ENCODE assay signal across 1 cellular context in genomic region chr12:12550277-12550676, GRCh38.
TF ChIP-seq lines count a peak whose summit lies in the region.

No MANE protein-coding gene starts in this region.

TF ChIP-seq in GM12878, 131 proteins besides CTCF, POLR2A, EP300 and RAD21 (continued from another document):
- TF ChIP-seq, protein P1, sequence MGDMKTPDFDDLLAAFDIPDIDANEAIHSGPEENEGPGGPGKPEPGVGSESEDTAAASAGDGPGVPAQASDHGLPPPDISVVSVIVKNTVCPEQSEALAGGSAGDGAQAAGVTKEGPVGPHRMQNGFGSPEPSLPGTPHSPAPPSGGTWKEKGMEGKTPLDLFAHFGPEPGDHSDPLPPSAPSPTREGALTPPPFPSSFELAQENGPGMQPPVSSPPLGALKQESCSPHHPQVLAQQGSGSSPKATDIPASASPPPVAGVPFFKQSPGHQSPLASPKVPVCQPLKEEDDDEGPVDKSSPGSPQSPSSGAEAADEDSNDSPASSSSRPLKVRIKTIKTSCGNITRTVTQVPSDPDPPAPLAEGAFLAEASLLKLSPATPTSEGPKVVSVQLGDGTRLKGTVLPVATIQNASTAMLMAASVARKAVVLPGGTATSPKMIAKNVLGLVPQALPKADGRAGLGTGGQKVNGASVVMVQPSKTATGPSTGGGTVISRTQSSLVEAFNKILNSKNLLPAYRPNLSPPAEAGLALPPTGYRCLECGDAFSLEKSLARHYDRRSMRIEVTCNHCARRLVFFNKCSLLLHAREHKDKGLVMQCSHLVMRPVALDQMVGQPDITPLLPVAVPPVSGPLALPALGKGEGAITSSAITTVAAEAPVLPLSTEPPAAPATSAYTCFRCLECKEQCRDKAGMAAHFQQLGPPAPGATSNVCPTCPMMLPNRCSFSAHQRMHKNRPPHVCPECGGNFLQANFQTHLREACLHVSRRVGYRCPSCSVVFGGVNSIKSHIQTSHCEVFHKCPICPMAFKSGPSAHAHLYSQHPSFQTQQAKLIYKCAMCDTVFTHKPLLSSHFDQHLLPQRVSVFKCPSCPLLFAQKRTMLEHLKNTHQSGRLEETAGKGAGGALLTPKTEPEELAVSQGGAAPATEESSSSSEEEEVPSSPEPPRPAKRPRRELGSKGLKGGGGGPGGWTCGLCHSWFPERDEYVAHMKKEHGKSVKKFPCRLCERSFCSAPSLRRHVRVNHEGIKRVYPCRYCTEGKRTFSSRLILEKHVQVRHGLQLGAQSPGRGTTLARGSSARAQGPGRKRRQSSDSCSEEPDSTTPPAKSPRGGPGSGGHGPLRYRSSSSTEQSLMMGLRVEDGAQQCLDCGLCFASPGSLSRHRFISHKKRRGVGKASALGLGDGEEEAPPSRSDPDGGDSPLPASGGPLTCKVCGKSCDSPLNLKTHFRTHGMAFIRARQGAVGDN (IDR thresholded peaks at IDR 0.05): 0 out of 2 replicates have a peak, but pooled peaks have one; percentile 13
- no peak for TF ChIP-seq NR2C1 (IDR thresholded peaks at IDR 0.05)
- no peak for TF ChIP-seq ZNF384 (IDR thresholded peaks at IDR 0.05; ENCODE audit: borderline replicate concordance, low read depth, low read length)
- TF ChIP-seq SUZ12 (IDR thresholded peaks at IDR 0.05; ENCODE audit: unreplicated experiment): no peak
